Comparison of ENCODE assay signal across 22 cellular contexts in genomic region chr4:100790838-100791615, GRCh38.
"Had no signal": no experiment of that assay in that cellular context is flagged by ENCODE, and none has a peak within 500 bp of the region (broad histone marks: within the 10 kb centered on the region; RNA-seq: fewer than 3 reads in every experiment).

No MANE protein-coding gene starts in this region.

- H3K36me3 ChIP-seq: adrenal gland, ascending aorta, colonic mucosa, gastroesophageal sphincter, tibial artery had no signal

- H3K27ac ChIP-seq: adrenal gland, ascending aorta, colonic mucosa, epithelial cell of prostate, gastroesophageal sphincter, tibial artery, VCaP had no signal

- DNase-seq: activated CD4-positive, alpha-beta T cell treated with anti-CD3 and anti-CD28 coated beads, Interleukin-2, amount 50 U/mL, for 1 hour; activated CD4-positive, CD25-positive, alpha-beta regulatory T cell treated with anti-CD3 and anti-CD28 coated beads, Interleukin-2, amount 50 U/mL, for 72 hours; activated CD8-positive, alpha-beta T cell treated with anti-CD3 and anti-CD28 coated beads, Interleukin-2, amount 10 ng/mL, durations not matched to agents 7 days and 5 days; activated naive CD4-positive, alpha-beta T cell; activated T-cell treated with anti-CD3 and anti-CD28 coated beads, Interleukin-2, amount 50 U/mL, for 1 hour; adrenal gland; colonic mucosa; dorsolateral prefrontal cortex; endodermal cell; islet precursor cell; left cardiac atrium; occipital lobe; posterior cingulate gyrus; stimulated activated CD4-positive, alpha-beta T cell treated with anti-CD3 and anti-CD28 coated beads, Interleukin-4, amount 100 ng/mL, for 24 hours; stimulated activated naive CD4-positive, alpha-beta T cell treated with Interleukin-2 at 50 U/mL for 16 hours; T-cell; tibial artery had no signal

- H3K4me1 ChIP-seq: adrenal gland, ascending aorta, colonic mucosa, gastroesophageal sphincter, tibial artery had no signal

- H3K9me3 ChIP-seq: adrenal gland, ascending aorta, colonic mucosa, gastroesophageal sphincter, tibial artery had no signal

- H3K27me3 ChIP-seq: adrenal gland, ascending aorta, colonic mucosa, dorsolateral prefrontal cortex, gastroesophageal sphincter, tibial artery had no signal

- ATAC-seq: activated CD8-positive, alpha-beta T cell treated with anti-CD3 and anti-CD28 coated beads, Interleukin-2, amount 10 ng/mL, durations not matched to agents 7 days and 5 days; activated T-helper 17 cell treated with anti-CD3 and anti-CD28 coated beads, Interleukin-2, amount 50 U/mL, for 72 hours; gastroesophageal sphincter; left cardiac atrium; T-cell had no signal

- H3K4me3 ChIP-seq: adrenal gland, ascending aorta, colonic mucosa, dorsolateral prefrontal cortex, gastroesophageal sphincter, tibial artery had no signal
